ENCODE assay signal across 8 cellular contexts in genomic region chr2:188291617-188292445, GRCh38. TPM values are rescaled to one million over a fixed set of nuclear protein-coding genes. Genes with fewer than 3 reads are reported as not detected.
DNase-seq lines count a peak whose midpoint lies in the region; ATAC-seq, FAIRE-seq and TF ChIP-seq lines count a peak whose summit lies in the region.

Gene GULP1, plus strand, starts transcription at chr2:188291874. Its CDS starts 185,829 bp downstream, at chr2:188477703.

- DNase-seq in A673 (ENCODE audit: low spot score) (peak; percentile 90), NCI-H526 (lab: John Stamatoyannopoulos, UW) (peak; percentile 31 to 80), astrocyte (ENCODE audit: low read depth) (peak; percentile 65), right atrium auricular region (ENCODE audit: low spot score) (peak; percentile 81), progenitor cell of endocrine pancreas (ENCODE audit: low spot score, unreplicated experiment) (peak; percentile 72)
- DNase-seq in stimulated activated CD4-positive, alpha-beta T cell treated with anti-CD3 and anti-CD28 coated beads, Interleukin-4, amount 100 ng/mL, for 1 hour, result no peak
- no peak for DNase-seq in stimulated activated naive CD4-positive, alpha-beta T cell treated with Interleukin-2 at 50 U/mL for 16 hours (lab: John Stamatoyannopoulos, UW)

- CTCF ChIA-PET in A673 (lab: Charles Lee), result interaction anchor here (0.6 to 1.2 kb wide), 3 partner anchors 77 to 1115 kb away, joined by 3 to 6 read pairs (median 4); no protein-coding TSS in a partner anchor

- peak within 1 kb of the TSS; percentile 83 for H2AFZ ChIP-seq in astrocyte (ENCODE audit: low read depth, low read length)

- H3K36me3 Mint-ChIP-seq in astrocyte (ENCODE audit: low read depth, unreplicated experiment), result no peaks in the 10 kb centered on the region
- H3K36me3 Mint-ChIP-seq in progenitor cell of endocrine pancreas (ENCODE audit: insufficient read depth), result no peaks in the 10 kb centered on the region

- no TSS peak for BruUV-seq in A673 (replicated peaks; lab: Mats Ljungman, UMichigan)

- H3K9me3 Mint-ChIP-seq in astrocyte (ENCODE audit: unreplicated experiment), result no peaks in the 10 kb centered on the region
- peaks cover 4% of the 10 kb centered on the region for H3K9me3 Mint-ChIP-seq in progenitor cell of endocrine pancreas (ENCODE audit: low read depth)

- peak; percentile 82 for TF ChIP-seq CTCF in A673 (conservative IDR thresholded peaks at IDR 0.05; ENCODE audit: low read depth, low read length)
- TF ChIP-seq CTCF in astrocyte (IDR thresholded peaks at IDR 0.05; ENCODE audit: insufficient read depth, low read depth, low read length), result peak; percentile 35
- peak; percentile 31 to 68 for TF ChIP-seq CTCF in right atrium auricular region (IDR thresholded peaks at IDR 0.05)
- peak; percentile 71 for TF ChIP-seq CTCF in progenitor cell of endocrine pancreas (IDR thresholded peaks at IDR 0.05; ENCODE audit: unreplicated experiment)

- H3K27ac Mint-ChIP-seq in astrocyte (ENCODE audit: unreplicated experiment) (peak within 1 kb of the TSS; percentile 91), progenitor cell of endocrine pancreas (peak within 1 kb of the TSS; percentile 99)

- H3K9me3 ChIP-seq in A673 (ENCODE audit: low read depth, low read length, poor library complexity, severe bottlenecking) (no peaks in the 10 kb centered on the region), astrocyte (ENCODE audit: insufficient read depth, low read depth, low read length) (no peaks in the 10 kb centered on the region), right atrium auricular region (no peaks in the 10 kb centered on the region)

- H3K79me2 ChIP-seq in astrocyte (ENCODE audit: insufficient read depth, low read length), result peaks cover 36% of the 10 kb centered on the region

- H3K9ac ChIP-seq in astrocyte (ENCODE audit: low read length), result peak within 1 kb of the TSS; percentile 89

- H3K4me1 ChIP-seq in A673 (ENCODE audit: insufficient read depth, low read length, poor library complexity, severe bottlenecking), result peaks cover 9% of the 10 kb centered on the region
- peaks cover 23% of the 10 kb centered on the region for H3K4me1 ChIP-seq in astrocyte (ENCODE audit: insufficient read depth, low read length)
- H3K4me1 ChIP-seq in right atrium auricular region, result peaks cover 0 to 15% of the 10 kb centered on the region in 2 donors

- H3K27ac ChIP-seq in A673 (ENCODE audit: low read depth, low read length, poor library complexity, severe bottlenecking) (peak within 1 kb of the TSS; percentile 47), astrocyte (ENCODE audit: low read depth, low read length) (peak within 1 kb of the TSS; percentile 80), right atrium auricular region (peak within 1 kb of the TSS; percentile 80 to 87)

- peak within 1 kb of the TSS; percentile 66 for H3K4me3 ChIP-seq in A673 (ENCODE audit: low read depth, low read length, poor library complexity, severe bottlenecking)
- peak within 1 kb of the TSS; percentile 84 for H3K4me3 ChIP-seq in astrocyte (ENCODE audit: insufficient read depth, low read depth, low read length)
- H3K4me3 ChIP-seq in right atrium auricular region, result peak within 1 kb of the TSS; percentile 47 to 69

- H3K4me1 Mint-ChIP-seq in astrocyte (ENCODE audit: low read depth, unreplicated experiment) (peaks cover 13% of the 10 kb centered on the region), progenitor cell of endocrine pancreas (ENCODE audit: low read depth) (peaks cover 32% of the 10 kb centered on the region)

- no peaks in the 10 kb centered on the region for H4K20me1 ChIP-seq in astrocyte (ENCODE audit: insufficient read depth, low read length)

- peak within 1 kb of the TSS; percentile 91 for H3K4me2 ChIP-seq in astrocyte (ENCODE audit: low read length)

- intact Hi-C loops in A673 (cut with micrococcal nuclease; ENCODE audit: unreplicated experiment), result loop anchor here (2.0 to 5.0 kb wide), 2 partner anchors 77 to 220 kb away; no protein-coding TSS in a partner anchor

- H3K27me3 ChIP-seq in A673 (replicated peaks; ENCODE audit: insufficient read depth, low read depth, low read length, poor library complexity) (no peaks in the 10 kb centered on the region), astrocyte (ENCODE audit: insufficient read depth, low read length) (no peaks in the 10 kb centered on the region), right atrium auricular region (no peaks in the 10 kb centered on the region)

- ATAC-seq in GM18498 (IDR thresholded peaks at IDR 0.05; ENCODE audit: unreplicated experiment), result peak; percentile 54

- FAIRE-seq in astrocyte (lab: Jason Lieb, UNC), result no peak

- POLR2A ChIA-PET in A673 (lab: Charles Lee; ENCODE audit: low non-redundant PET), result no interaction called here

- H3K36me3 ChIP-seq in A673 (ENCODE audit: insufficient read depth, low read length, poor library complexity, severe bottlenecking) (no peaks in the 10 kb centered on the region), astrocyte (ENCODE audit: insufficient read depth, low read length) (no peaks in the 10 kb centered on the region), right atrium auricular region (no peaks in the 10 kb centered on the region)

- H3K27me3 Mint-ChIP-seq in astrocyte (ENCODE audit: low read depth, unreplicated experiment) (no peaks in the 10 kb centered on the region), progenitor cell of endocrine pancreas (no peaks in the 10 kb centered on the region)

- H3K4me3 Mint-ChIP-seq in astrocyte (ENCODE audit: unreplicated experiment), result peak within 1 kb of the TSS; percentile 99
- peak within 1 kb of the TSS; percentile 99 for H3K4me3 Mint-ChIP-seq in progenitor cell of endocrine pancreas (ENCODE audit: low read depth)

RNA-seq across cellular contexts. Expression of gene GULP1, which starts in this region (rescaled TPM):
- 7.2 and 9.5 TPM in 2 replicates for total RNA-seq in A673 (2021)
- total RNA-seq in astrocyte, result 33.4 and 39.4 TPM in 2 replicates
- total RNA-seq in right atrium auricular region, result 10 to 100 TPM in 1 of 2 donors, 1 to 10 TPM in 1; 7.5 to 10.5 TPM
- 35.3 and 39.4 TPM in 2 replicates for total RNA-seq in progenitor cell of endocrine pancreas

Comparison
In these comparisons a context has a peak if more than half of its experiments do, and no peak if none do; other contexts are left out.
1. DNase-seq: peak in A673 (single experiment), NCI-H526 (2 of 2), astrocyte (single experiment), right atrium auricular region (single experiment) and progenitor cell of endocrine pancreas (single experiment); none in stimulated activated CD4-positive, alpha-beta T cell treated with anti-CD3 and anti-CD28 coated beads, Interleukin-4, amount 100 ng/mL, for 1 hour (single experiment) and stimulated activated naive CD4-positive, alpha-beta T cell treated with Interleukin-2 at 50 U/mL for 16 hours (single experiment).
2. Peak in every context shown above with its lines, with median percentiles within 50 percentile points of each other: H3K27ac ChIP-seq, H3K4me3 ChIP-seq and CTCF ChIP-seq.